Comparison of ENCODE assay signal across 8 cellular contexts in genomic region chr15:81296218-81296617, GRCh38. TPM values are rescaled to one million over a fixed set of nuclear protein-coding genes. Genes with fewer than 3 reads are reported as not detected.
DNase-seq lines count a peak whose midpoint lies in the region; ATAC-seq and TF ChIP-seq lines count a peak whose summit lies in the region.

No MANE protein-coding gene starts in this region.

- no peaks in the 10 kb centered on the region for H3K27me3 Mint-ChIP-seq in CD4-positive, alpha-beta T cell
- H3K27me3 Mint-ChIP-seq in activated naive CD8-positive, alpha-beta T cell treated with anti-CD3 and anti-CD28 coated beads, Interleukin-2, amount 50 U/mL, for 24 hours = no peaks in the 10 kb centered on the region
- H3K27me3 Mint-ChIP-seq in naive B cell = no peaks in the 10 kb centered on the region

- POLR2A ChIA-PET in CD4-positive, alpha-beta T cell (lab: Charles Lee) = interaction anchor here (0.6 to 22.8 kb wide), 19 partner anchors 9 to 1413 kb away, joined by 3 to 472 read pairs (median 10); partner anchors contain the start of genes STARD5 and TLNRD1

- H3K27ac Mint-ChIP-seq in CD4-positive, alpha-beta T cell = peak overlapping the region; percentile 92
- peak overlapping the region; percentile 98 for H3K27ac Mint-ChIP-seq in activated naive CD8-positive, alpha-beta T cell treated with anti-CD3 and anti-CD28 coated beads, Interleukin-2, amount 50 U/mL, for 24 hours
- H3K27ac Mint-ChIP-seq in naive B cell = peak overlapping the region; percentile 98 to 100 (median 100)

- H3K4me3 ChIP-seq in GM12865 (ENCODE audit: low read depth, low read length) (peak overlapping the region; percentile 47), thyroid gland (replicated peaks in 1 of 3) (no peak overlapping the region)

- TF ChIP-seq POLR2A in thyroid gland (IDR thresholded peaks at IDR 0.05) = no peak

- H3K36me3 ChIP-seq in thyroid gland = no peaks in the 10 kb centered on the region

- peak overlapping the region; percentile 99 for H3K4me3 Mint-ChIP-seq in CD4-positive, alpha-beta T cell
- H3K4me3 Mint-ChIP-seq in activated naive CD8-positive, alpha-beta T cell treated with anti-CD3 and anti-CD28 coated beads, Interleukin-2, amount 50 U/mL, for 24 hours = peak overlapping the region; percentile 96
- peak overlapping the region; percentile 98 to 100 (median 100) for H3K4me3 Mint-ChIP-seq in naive B cell

- TF ChIP-seq CTCF in CD4-positive, alpha-beta T cell (IDR thresholded peaks at IDR 0.05) = no peak
- no peak for TF ChIP-seq CTCF in GM12865 (IDR thresholded peaks at IDR 0.05; ENCODE audit: insufficient read depth, low read depth, low read length, missing control alignments)
- no peak for TF ChIP-seq CTCF in thyroid gland (IDR thresholded peaks at IDR 0.05)

- no peak for DNase-seq in CD4-positive, alpha-beta T cell
- DNase-seq in GM12865 (ENCODE audit: low read depth) (no peak), naive B cell (no peak), thyroid gland (no peak), posterior vena cava (ENCODE audit: low spot score) (no peak)
- DNase-seq in activated naive CD8-positive, alpha-beta T cell treated with anti-CD3 and anti-CD28 coated beads, Interleukin-2, amount 50 U/mL, for 24 hours = peak; percentile 8
- DNase-seq in stimulated activated naive CD4-positive, alpha-beta T cell treated with Interleukin-2 at 50 U/mL for 16 hours (lab: John Stamatoyannopoulos, UW) = no peak

- no peak for ATAC-seq in CD4-positive, alpha-beta T cell (ENCODE audit: poor library complexity)
- ATAC-seq in activated naive CD8-positive, alpha-beta T cell treated with anti-CD3 and anti-CD28 coated beads, Interleukin-2, amount 50 U/mL, for 24 hours = no peak
- ATAC-seq in naive B cell (ENCODE audit: low read depth in 2 of 2) = no peak
- ATAC-seq in GM18868 (IDR thresholded peaks at IDR 0.05; ENCODE audit: unreplicated experiment) = no peak

- H3K36me3 Mint-ChIP-seq in CD4-positive, alpha-beta T cell (ENCODE audit: low read depth) = peaks cover 51% of the 10 kb centered on the region
- peaks cover 30% of the 10 kb centered on the region for H3K36me3 Mint-ChIP-seq in activated naive CD8-positive, alpha-beta T cell treated with anti-CD3 and anti-CD28 coated beads, Interleukin-2, amount 50 U/mL, for 24 hours (ENCODE audit: low read depth)
- peaks cover 24 to 52% of the 10 kb centered on the region in 2 donors for H3K36me3 Mint-ChIP-seq in naive B cell

- intact Hi-C loops in CD4-positive, alpha-beta T cell (cut with DNase I, micrococcal nuclease) = loop anchor here (1.0 to 10.0 kb wide), 6 partner anchors 8 to 301 kb away; partner anchors contain the start of genes STARD5 (in 1 of the 2) and TLNRD1 (in 1 of the 2)
- intact Hi-C loops in thyroid gland (cut with DNase I) (no loop called here), posterior vena cava (cut with DNase I) (no loop called here)

- H3K9me3 Mint-ChIP-seq in CD4-positive, alpha-beta T cell = no peaks in the 10 kb centered on the region
- no peaks in the 10 kb centered on the region for H3K9me3 Mint-ChIP-seq in activated naive CD8-positive, alpha-beta T cell treated with anti-CD3 and anti-CD28 coated beads, Interleukin-2, amount 50 U/mL, for 24 hours
- no peaks in the 10 kb centered on the region for H3K9me3 Mint-ChIP-seq in naive B cell

- peaks cover 68% of the 10 kb centered on the region for H3K4me1 Mint-ChIP-seq in CD4-positive, alpha-beta T cell (ENCODE audit: low read depth)
- peaks cover 92% of the 10 kb centered on the region for H3K4me1 Mint-ChIP-seq in activated naive CD8-positive, alpha-beta T cell treated with anti-CD3 and anti-CD28 coated beads, Interleukin-2, amount 50 U/mL, for 24 hours
- H3K4me1 Mint-ChIP-seq in naive B cell = peaks cover 87 to 99% (median 93%) of the 10 kb centered on the region in 3 donors

- WGBS in thyroid gland, 2 donors = 71 to 75% methylated on average over 2 of the region's 2 CpGs

- H3K4me1 ChIP-seq in thyroid gland = peaks cover 5 to 22% of the 10 kb centered on the region in 2 donors

- no peaks in the 10 kb centered on the region for H3K27me3 ChIP-seq in CD4-positive, alpha-beta T cell (ENCODE audit: control insufficient read depth, insufficient read depth, low read length)
- H3K27me3 ChIP-seq in thyroid gland = no peaks in the 10 kb centered on the region

- H3K9me3 ChIP-seq in CD4-positive, alpha-beta T cell (ENCODE audit: control insufficient read depth, low read length) = no peaks in the 10 kb centered on the region
- no peaks in the 10 kb centered on the region for H3K9me3 ChIP-seq in thyroid gland

- H3K27ac ChIP-seq in CD4-positive, alpha-beta T cell (ENCODE audit: low read depth, low read length) = peak overlapping the region; percentile 95
- H3K27ac ChIP-seq in thyroid gland = peak overlapping the region in 1 of 3 donors; percentile 25

- CTCF ChIA-PET in CD4-positive, alpha-beta T cell (lab: Charles Lee) = interaction anchor here (1.4 to 8.1 kb wide), 4 partner anchors 10 to 41 kb away, joined by 3 to 57 read pairs (median 11); no protein-coding TSS in a partner anchor

RNA-seq across cellular contexts. Expression of gene STARD5, which starts 27.7 kb away (rescaled TPM):
- total RNA-seq in CD4-positive, alpha-beta T cell = 1 to 10 TPM; 9.7 to 9.8 TPM
- 1 to 10 TPM; 5.1 to 9.6 (median 7.3) TPM for polyA plus RNA-seq in naive B cell (ENCODE audit: low read depth in 6 of 6)
- 10 to 100 TPM in 1 of 4 donors, 1 to 10 TPM in 3; 1.5 to 11.3 (median 8.5) TPM for total RNA-seq in thyroid gland
- total RNA-seq in posterior vena cava = 1 to 10 TPM; 3.9 to 5.9 TPM

Comparison
In these comparisons a context has a peak if more than half of its experiments do, and no peak if none do; other contexts are left out.
1. intact Hi-C loops: an anchor here in CD4-positive, alpha-beta T cell (1.0 to 10.0 kb wide); none called in thyroid gland and posterior vena cava.